ENCODE assay signal across 8 cellular contexts in genomic region chr2:113157108-113157896, GRCh38. TPM values are rescaled to one million over a fixed set of nuclear protein-coding genes. Genes with fewer than 3 reads are reported as not detected.
DNase-seq lines count a peak whose midpoint lies in the region; ATAC-seq and TF ChIP-seq lines count a peak whose summit lies in the region.

No MANE protein-coding gene starts in this region.

- no peaks in the 10 kb centered on the region for H3K36me3 ChIP-seq in adrenal gland (replicated peaks in 1 of 2)
- no peaks in the 10 kb centered on the region for H3K36me3 ChIP-seq in WERI-Rb-1
- H3K36me3 ChIP-seq in BE2C, result no peaks in the 10 kb centered on the region

- H3K27me3 ChIP-seq in adrenal gland (no peaks in the 10 kb centered on the region), WERI-Rb-1 (ENCODE audit: insufficient read depth, low read depth, severe bottlenecking) (no peaks in the 10 kb centered on the region), BE2C (peaks cover 4% of the 10 kb centered on the region; the same call in 1 of the 2 replicates)

- TF ChIP-seq POLR2A in adrenal gland (IDR thresholded peaks at IDR 0.05), result peak in 1 of 2 donors; percentile 49

- H3K4me3 ChIP-seq in GM12864 (ENCODE audit: low read depth, low read length) (peak overlapping the region; percentile 75), adrenal gland (peak overlapping the region in 2 of 4 donors; percentile 35 to 76), WERI-Rb-1 (ENCODE audit: low read depth, low read length) (no peak overlapping the region), BE2C (ENCODE audit: low read depth, low read length) (no peak overlapping the region)

- DNase-seq in GM12864 (ENCODE audit: low read depth), result no peak
- DNase-seq in NCI-H526 treated with DMSO at 0.1 percent for 48 hours (lab: John Stamatoyannopoulos, UW), result peak; percentile 45
- DNase-seq in adrenal gland, result peak; percentile 56 to 69 (median 63)
- peak; percentile 86 for DNase-seq in iPS-NIHi11 (ENCODE audit: low spot score)
- peak; percentile 58 for DNase-seq in stimulated activated CD4-positive, alpha-beta T cell treated with anti-CD3 and anti-CD28 coated beads, Interleukin-4, amount 100 ng/mL, for 1 hour
- DNase-seq in WERI-Rb-1, result no peak
- DNase-seq in BE2C, result no peak

- peak overlapping the region; percentile 40 to 94 (median 88) for H3K27ac ChIP-seq in adrenal gland
- H3K27ac ChIP-seq in WERI-Rb-1, result no peak overlapping the region

- intact Hi-C loops in adrenal gland (cut with DNase I), result no loop called here

- no peaks in the 10 kb centered on the region for H3K9me3 ChIP-seq in adrenal gland (replicated peaks in 1 of 3)
- H3K9me3 ChIP-seq in WERI-Rb-1 (ENCODE audit: severe bottlenecking), result peaks cover 5% of the 10 kb centered on the region
- H3K9me3 ChIP-seq in BE2C, result no peaks in the 10 kb centered on the region

- peaks cover 8 to 11% of the 10 kb centered on the region in 2 donors for H3K4me1 ChIP-seq in adrenal gland (replicated peaks in 1 of 2)
- H3K4me1 ChIP-seq in BE2C, result no peaks in the 10 kb centered on the region

- ATAC-seq in HG02678 (IDR thresholded peaks at IDR 0.05; ENCODE audit: unreplicated experiment), result peak; percentile 70

- 1 to 4% (median 1%) methylated on average over 9 to 92 of the region's 92 CpGs for WGBS in adrenal gland, 4 donors

- no peak for TF ChIP-seq CTCF in GM12864 (IDR thresholded peaks at IDR 0.05; ENCODE audit: low read depth, low read length, missing control alignments)
- no peak for TF ChIP-seq CTCF in adrenal gland (IDR thresholded peaks at IDR 0.05)
- TF ChIP-seq CTCF in WERI-Rb-1 (IDR thresholded peaks at IDR 0.05; ENCODE audit: low read depth, low read length), result no peak
- TF ChIP-seq CTCF in BE2C (IDR thresholded peaks at IDR 0.05; ENCODE audit: low read depth, low read length), result no peak

RNA-seq across cellular contexts. Expression of gene PSD4, which starts 16.5 kb away (rescaled TPM):
- 100 to 1,000 TPM in 4 of 8 donors, 10 to 100 TPM in 4; 62.7 to 164 (median 93.5) TPM for total RNA-seq in adrenal gland
- polyA plus RNA-seq in adrenal gland, result 10 to 100 TPM; 21.1 to 60.2 (median 31.8) TPM
- 0.26 TPM for polyA plus RNA-seq in BE2C (2012; ENCODE audit: insufficient read depth, insufficient read length, low read depth)

RNA-seq across cellular contexts. Expression of gene IL1RN, which starts 29.9 kb away (rescaled TPM):
- 1 to 10 TPM in 4 of 8 donors, under 1 TPM in 2, not detected in 2; 0.42 to 6.1 (median 1.1) TPM for total RNA-seq in adrenal gland
- polyA plus RNA-seq in adrenal gland, result 1 to 10 TPM; 1.4 to 2.6 (median 2.5) TPM
- polyA plus RNA-seq in BE2C (2012; ENCODE audit: insufficient read depth, insufficient read length, low read depth), result not detected

Comparison
In these comparisons a context has a peak if more than half of its experiments do, and no peak if none do; other contexts are left out.
1. DNase-seq: peak in NCI-H526 treated with DMSO at 0.1 percent for 48 hours (single experiment), adrenal gland (7 of 7), iPS-NIHi11 (single experiment) and stimulated activated CD4-positive, alpha-beta T cell treated with anti-CD3 and anti-CD28 coated beads, Interleukin-4, amount 100 ng/mL, for 1 hour (single experiment); none in GM12864 (single experiment), WERI-Rb-1 (single experiment) and BE2C (single experiment).